Comparison of ENCODE assay signal across 8 cellular contexts in the genomic region with DNA sequence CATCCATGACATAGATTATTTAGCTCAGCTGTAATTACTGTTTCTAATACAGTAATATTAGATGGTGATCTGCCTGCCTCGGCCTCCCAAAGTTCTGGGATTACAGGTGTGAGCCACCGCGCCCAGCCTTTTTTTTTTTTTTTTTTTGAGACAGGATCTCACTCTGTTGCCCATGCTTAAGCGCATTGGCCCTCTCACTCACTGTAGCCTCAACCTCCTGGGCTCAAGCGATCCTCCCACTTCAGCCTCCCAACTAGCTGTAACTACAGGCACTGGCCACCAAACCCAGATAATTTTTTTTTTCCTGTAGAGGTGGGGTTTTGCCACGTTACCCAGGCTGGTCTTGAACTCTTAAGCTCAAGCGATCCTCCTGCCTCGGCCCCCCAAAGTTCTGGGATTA. TPM values are rescaled to one million over a fixed set of nuclear protein-coding genes. Genes with fewer than 3 reads are reported as not detected.
"Had no signal": no experiment of that assay in that cellular context is flagged by ENCODE, and none has a peak within 500 bp of the region (broad histone marks: within the 10 kb centered on the region; RNA-seq: fewer than 3 reads in every experiment).

No MANE protein-coding gene starts in this region.

RNA-seq across cellular contexts. Expression of a gene that starts 3.2 kb away (rescaled TPM):
- total RNA-seq: bronchial epithelial cell, SJCRH30 had no signal

RNA-seq across cellular contexts. Expression of a gene that starts 27.1 kb away (rescaled TPM):
- total RNA-seq: activated CD4-positive, alpha-beta memory T cell treated with anti-CD3 and anti-CD28 coated beads for 36 hours; activated CD8-positive, alpha-beta memory T cell treated with anti-CD3 and anti-CD28 coated beads for 36 hours; activated naive CD4-positive, alpha-beta T cell treated with anti-CD3 and anti-CD28 coated beads, Interleukin-2, amount 50 U/mL, for 72 hours; activated T-helper 17 cell treated with anti-CD3 and anti-CD28 coated beads, Interleukin-2, amount 50 U/mL, for 72 hours; bronchial epithelial cell; RPMI7951; SJCRH30; WTC11 had no signal
